Comparison of ENCODE assay signal across 22 cellular contexts in genomic region chr3:81463761-81464160, GRCh38.
"Had no signal": no experiment of that assay in that cellular context is flagged by ENCODE, and none has a peak within 500 bp of the region (broad histone marks: within the 10 kb centered on the region; RNA-seq: fewer than 3 reads in every experiment).

No MANE protein-coding gene starts in this region.

- H3K27ac ChIP-seq: esophagus squamous epithelium, gastrocnemius medialis, heart right ventricle, neutrophil, psoas muscle, right lobe of liver, spleen, tibial artery, upper lobe of left lung, vagina had no signal

- H3K36me3 ChIP-seq: esophagus squamous epithelium, gastrocnemius medialis, heart right ventricle, neutrophil, right lobe of liver, spleen, tibial artery, upper lobe of left lung, vagina had no signal

- FAIRE-seq: islet of Langerhans had no signal

- H3K27me3 ChIP-seq: esophagus squamous epithelium, gastrocnemius medialis, heart right ventricle, neutrophil, right lobe of liver, spleen, tibial artery, upper lobe of left lung, vagina had no signal

- H3K4me1 ChIP-seq: esophagus squamous epithelium, gastrocnemius medialis, heart right ventricle, right lobe of liver, spleen, tibial artery, vagina had no signal

- H3K4me3 ChIP-seq: esophagus squamous epithelium, gastrocnemius medialis, heart right ventricle, mucosa of descending colon, psoas muscle, right lobe of liver, spleen, tibial artery, upper lobe of left lung, vagina had no signal

- ATAC-seq: gastrocnemius medialis; heart right ventricle; mucosa of descending colon; naive thymus-derived CD8-positive, alpha-beta T cell; psoas muscle; right lobe of liver; stimulated activated memory B cell treated with anti-CD40 and anti-IgM and Interleukin-4, amounts not matched to agents 10 μg/mL and 1 μg/mL and 100 μg/mL, for 72 hours had no signal

- DNase-seq: dermis blood vessel endothelial cell; esophagus squamous epithelium; gastrocnemius medialis; heart right ventricle; hypothalamus; kidney glomerular epithelial cell; mammary epithelial cell; mucosa of descending colon; naive thymus-derived CD8-positive, alpha-beta T cell; psoas muscle; retina; right lobe of liver; spleen; stimulated activated CD4-positive, alpha-beta T cell treated with anti-CD3 and anti-CD28 coated beads, Interleukin-15, amount 100 ng/mL, for 24 hours; stimulated activated CD4-positive, alpha-beta T cell treated with anti-CD3 and anti-CD28 coated beads, Interleukin-1b, Interleukin-23, amount 100 ng/mL, for 48 hours; stimulated activated CD4-positive, alpha-beta T cell treated with anti-CD3 and anti-CD28 coated beads, Interleukin-4, amount 100 ng/mL, for 24 hours; tibial artery; upper lobe of left lung had no signal

- H3K9me3 ChIP-seq: esophagus squamous epithelium, gastrocnemius medialis, heart right ventricle, mucosa of descending colon, neutrophil, psoas muscle, right lobe of liver, spleen, tibial artery, upper lobe of left lung, vagina had no signal
